In the genomic region with DNA sequence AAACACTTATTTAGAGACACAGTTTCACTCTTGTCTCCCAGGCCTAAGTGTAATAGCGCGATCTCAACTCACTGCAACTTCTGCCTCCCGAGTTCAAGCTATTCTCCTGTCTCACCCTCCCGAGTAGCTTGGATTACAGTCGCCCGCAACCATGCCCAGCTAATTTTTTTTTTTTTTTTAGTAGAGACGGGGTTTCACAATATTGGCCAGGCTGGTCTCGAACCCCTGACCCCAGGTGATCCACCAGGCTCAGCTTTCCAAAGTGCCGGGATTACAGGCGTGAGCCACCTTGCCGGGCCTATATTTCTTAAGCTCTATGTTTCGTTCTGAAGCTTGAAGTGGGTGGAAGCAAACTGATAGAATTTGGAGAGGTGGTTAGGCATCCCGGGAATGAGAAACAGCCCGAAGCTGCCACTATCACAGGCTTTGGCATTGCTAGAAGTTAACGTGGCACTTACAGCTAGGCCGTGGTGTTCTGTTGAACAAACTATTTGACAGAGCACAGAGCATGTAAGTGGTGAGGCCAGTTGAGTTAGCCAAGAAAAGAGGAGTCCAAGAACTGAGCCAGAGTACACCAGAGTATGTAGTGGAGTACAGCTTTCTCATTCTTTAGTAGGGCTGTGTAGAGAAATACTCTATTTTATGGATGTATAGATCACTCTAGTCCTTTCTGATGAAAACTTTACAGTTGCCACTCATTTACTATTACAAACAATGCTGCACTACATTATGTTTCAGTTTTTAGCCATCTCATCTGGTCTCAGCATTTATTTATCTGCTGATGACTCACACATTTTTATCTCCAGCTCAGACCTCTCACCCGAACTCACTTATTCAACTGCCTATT, we compare ENCODE assay signal across 8 cellular contexts.
DNase-seq lines count a peak whose midpoint lies in the region; ATAC-seq and TF ChIP-seq lines count a peak whose summit lies in the region.

No MANE protein-coding gene starts in this region.

- H3K36me3 ChIP-seq in brain microvascular endothelial cell (replicated peaks) (no peaks in the 10 kb centered on the region), lung (ENCODE audit: control insufficient read depth in 2 of 2, insufficient read depth in 2 of 2, low read length in 2 of 2) (no peaks in the 10 kb centered on the region)

- no peak for TF ChIP-seq CTCF in brain microvascular endothelial cell (IDR thresholded peaks at IDR 0.05; ENCODE audit: low read depth, low read length, missing control alignments)
- TF ChIP-seq CTCF in lung (IDR thresholded peaks at IDR 0.05; ENCODE audit: control extremely low read depth, extremely low read depth) = no peak

- no peaks in the 10 kb centered on the region for H3K27me3 ChIP-seq in brain microvascular endothelial cell (replicated peaks)
- H3K27me3 ChIP-seq in lung (ENCODE audit: control insufficient read depth, insufficient read depth) = no peaks in the 10 kb centered on the region

- H3K27ac ChIP-seq in brain microvascular endothelial cell (peak overlapping the region; percentile 95), lung (ENCODE audit: low read depth in 1 of 2, low read length in 1 of 2) (peak overlapping the region; percentile 56 to 91)

- ATAC-seq in lung (ENCODE audit: insufficient read depth, low FRiP score) = no peak
- ATAC-seq in HG03045 (IDR thresholded peaks at IDR 0.05; ENCODE audit: unreplicated experiment) = no peak
- ATAC-seq in HG02884 (IDR thresholded peaks at IDR 0.05; ENCODE audit: unreplicated experiment) = no peak
- no peak for ATAC-seq in HG02981 (IDR thresholded peaks at IDR 0.05; ENCODE audit: unreplicated experiment)

- 74 to 86% methylated on average over 17 of the region's 17 CpGs for WGBS in lung, 2 donors

- peaks cover 0 to 5% of the 10 kb centered on the region in 2 donors for H3K4me1 ChIP-seq in lung (ENCODE audit: control insufficient read depth in 2 of 2, insufficient read depth in 2 of 2, low read length in 2 of 2)

- no peaks in the 10 kb centered on the region for H3K9me3 ChIP-seq in lung (ENCODE audit: control insufficient read depth in 2 of 2, insufficient read depth in 1 of 2, low read length in 1 of 2)

- H3K4me3 ChIP-seq in brain microvascular endothelial cell (ENCODE audit: low read depth, low read length) (no peak overlapping the region), lung (no peak overlapping the region)

- in situ Hi-C loops in brain microvascular endothelial cell (cut with HindIII; ENCODE audit: low pct_ligation_motif_present, low sequenced_read_pairs) = no loop called here

- DNase-seq in AG20443 (ENCODE audit: low spot score) = peak; percentile 13
- DNase-seq in LoVo (ENCODE audit: low spot score) = peak; percentile 67
- DNase-seq in brain microvascular endothelial cell = peak; percentile 77
- no peak for DNase-seq in lung (ENCODE audit: low spot score)
- no peak for DNase-seq in GM03348 (ENCODE audit: low spot score)

Comparison
In these comparisons a context has a peak if more than half of its experiments do, and no peak if none do; other contexts are left out.
1. DNase-seq: peak in AG20443 (single experiment), LoVo (single experiment) and brain microvascular endothelial cell (single experiment); none in lung (single experiment) and GM03348 (single experiment).